Comparison of ENCODE assay signal across 10 cellular contexts in genomic region chr21:45534591-45535331, GRCh38. TPM values are rescaled to one million over a fixed set of nuclear protein-coding genes. Genes with fewer than 3 reads are reported as not detected.
DNase-seq lines count a peak whose midpoint lies in the region; ATAC-seq, FAIRE-seq and TF ChIP-seq lines count a peak whose summit lies in the region.
"Had no signal": no experiment of that assay in that cellular context is flagged by ENCODE, and none has a peak within 500 bp of the region (broad histone marks: within the 10 kb centered on the region; RNA-seq: fewer than 3 reads in every experiment).

No MANE protein-coding gene starts in this region.

- dilution Hi-C loops in endothelial cell of umbilical vein (cut with MboI; ENCODE audit: extremely low pct_ligation_motif_present, low sequenced_read_pairs), result no loop called here

- H3K27me3 ChIP-seq in A673 (replicated peaks; ENCODE audit: insufficient read depth, low read depth, low read length, poor library complexity) (no peaks in the 10 kb centered on the region), endothelial cell of umbilical vein (ENCODE audit: control insufficient read depth in 2 of 2, insufficient read depth in 2 of 2, low read length in 2 of 2) (no peaks in the 10 kb centered on the region), gastroesophageal sphincter (no peaks in the 10 kb centered on the region)
- H3K27me3 ChIP-seq: suprapubic skin had no signal

- ATAC-seq in GM21723 (IDR thresholded peaks at IDR 0.05; ENCODE audit: unreplicated experiment), result no peak
- no peak for ATAC-seq in gastroesophageal sphincter

- peaks cover 45% of the 10 kb centered on the region for H3K79me2 ChIP-seq in endothelial cell of umbilical vein (ENCODE audit: control insufficient read depth, insufficient read depth, low read length)

- BruUV-seq in A673 (replicated peaks; lab: Mats Ljungman, UMichigan) (no TSS peak), endothelial cell of umbilical vein (replicated peaks; lab: Mats Ljungman, UMichigan) (no TSS peak)

- FAIRE-seq in endothelial cell of umbilical vein (lab: Jason Lieb, UNC), result peak; percentile 74
- FAIRE-seq: GM18507 had no signal

- H3K36me3 ChIP-seq in A673 (ENCODE audit: insufficient read depth, low read length, poor library complexity, severe bottlenecking) (peaks cover 27% of the 10 kb centered on the region), endothelial cell of umbilical vein (ENCODE audit: control insufficient read depth in 2 of 2, extremely low read depth in 1 of 2, insufficient read depth in 2 of 2, low read length in 2 of 2) (peaks cover 0 to 12% of the 10 kb centered on the region in 2 experiments), gastroesophageal sphincter (peaks cover 0 to 16% of the 10 kb centered on the region in 2 donors)

- CTCF ChIA-PET in A673 (lab: Charles Lee) (no interaction called here), endothelial cell of umbilical vein (lab: Charles Lee) (interaction anchor here (0.6 to 1.1 kb wide), 3 partner anchors 10 to 245 kb away, joined by 3 read pairs; no protein-coding TSS in a partner anchor)

- DNase-seq in A673 (ENCODE audit: low spot score) (no peak), NCI-H1417 treated with DMSO at 0.1 percent for 48 hours (lab: John Stamatoyannopoulos, UW) (peak; percentile 17), endothelial cell of umbilical vein (ENCODE audit: low read depth, low spot score) (peak; percentile 42), midbrain (lab: John Stamatoyannopoulos, UW) (peak; percentile 72), DMS 273 treated with DMSO at 0.1 percent for 48 hours (lab: John Stamatoyannopoulos, UW) (no peak)
- no peak for DNase-seq in stimulated activated naive CD4-positive, alpha-beta T cell (lab: John Stamatoyannopoulos, UW)

- H4K20me1 ChIP-seq in endothelial cell of umbilical vein (replicated peaks; ENCODE audit: control insufficient read depth, extremely low read depth, insufficient read depth, low read length), result no peaks in the 10 kb centered on the region

- H2AFZ ChIP-seq in endothelial cell of umbilical vein (ENCODE audit: low read depth, low read length), result no peak overlapping the region

- peak overlapping the region; percentile 23 for H3K27ac ChIP-seq in A673 (ENCODE audit: low read depth, low read length, poor library complexity, severe bottlenecking)
- peak overlapping the region; percentile 15 for H3K27ac ChIP-seq in endothelial cell of umbilical vein (ENCODE audit: insufficient read depth, low read depth, low read length)
- no peak overlapping the region for H3K27ac ChIP-seq in gastroesophageal sphincter
- H3K27ac ChIP-seq: suprapubic skin had no signal

- no peaks in the 10 kb centered on the region for H3K9me1 ChIP-seq in endothelial cell of umbilical vein (replicated peaks; ENCODE audit: control insufficient read depth, extremely low read depth, insufficient read depth, low read length)

- no peak overlapping the region for H3K4me2 ChIP-seq in endothelial cell of umbilical vein (ENCODE audit: insufficient read depth, low read length)

- TF ChIP-seq CTCF in A673 (conservative IDR thresholded peaks at IDR 0.05; ENCODE audit: low read depth, low read length) (no peak), endothelial cell of umbilical vein (IDR thresholded peaks at IDR 0.05; ENCODE audit: extremely low read depth in 1 of 2, insufficient read depth in 1 of 2, low read depth in 1 of 2, low read length in 2 of 2) (no peak), gastroesophageal sphincter (IDR thresholded peaks at IDR 0.05) (no peak)

- H3K4me3 ChIP-seq in A673 (ENCODE audit: low read depth, low read length, poor library complexity, severe bottlenecking), result no peak overlapping the region
- H3K4me3 ChIP-seq in endothelial cell of umbilical vein (replicated peaks in 1 of 3; ENCODE audit: insufficient read depth in 1 of 3, low read depth in 1 of 3, low read length in 3 of 3), result no peak overlapping the region
- H3K4me3 ChIP-seq in gastroesophageal sphincter, result no peak overlapping the region
- H3K4me3 ChIP-seq: suprapubic skin had no signal

- H3K9ac ChIP-seq in endothelial cell of umbilical vein (replicated peaks; ENCODE audit: extremely low read depth, insufficient read depth, low read length), result no peak overlapping the region

- no peak for TF ChIP-seq POLR2A in endothelial cell of umbilical vein (IDR thresholded peaks at IDR 0.05; ENCODE audit: low read depth, low read length)
- TF ChIP-seq POLR2A in gastroesophageal sphincter (IDR thresholded peaks at IDR 0.05), result no peak

- peaks cover 6% of the 10 kb centered on the region for H3K4me1 ChIP-seq in A673 (ENCODE audit: insufficient read depth, low read length, poor library complexity, severe bottlenecking)
- H3K4me1 ChIP-seq in endothelial cell of umbilical vein (ENCODE audit: control insufficient read depth, extremely low read depth, insufficient read depth, low read length), result peaks cover 24% of the 10 kb centered on the region
- H3K4me1 ChIP-seq in gastroesophageal sphincter, result no peaks in the 10 kb centered on the region

- intact Hi-C loops in A673 (cut with micrococcal nuclease; ENCODE audit: unreplicated experiment), result no loop called here
- intact Hi-C loops in endothelial cell of umbilical vein (cut with micrococcal nuclease), result loop anchor here (2.0 to 10.0 kb wide), 2 partner anchors 16 to 60 kb away; no protein-coding TSS in a partner anchor

- H3K9me3 ChIP-seq in A673 (ENCODE audit: low read depth, low read length, poor library complexity, severe bottlenecking), result no peaks in the 10 kb centered on the region
- H3K9me3 ChIP-seq in endothelial cell of umbilical vein (replicated peaks; ENCODE audit: control insufficient read depth, insufficient read depth, low read length), result no peaks in the 10 kb centered on the region
- no peaks in the 10 kb centered on the region for H3K9me3 ChIP-seq in gastroesophageal sphincter
- H3K9me3 ChIP-seq: suprapubic skin had no signal

- WGBS in gastroesophageal sphincter (ENCODE audit: low coverage in 1 of 2), 2 donors, result 100% methylated on average over 1 of the region's 28 CpGs; no CpG with 5 or more reads in 1 of the 2 donors

- no peak for TF ChIP-seq EP300 in gastroesophageal sphincter (IDR thresholded peaks at IDR 0.05)

- POLR2A ChIA-PET in A673 (lab: Charles Lee; ENCODE audit: low non-redundant PET), result no interaction called here
- POLR2A ChIA-PET in endothelial cell of umbilical vein (lab: Charles Lee), result no interaction called here

TF ChIP-seq in endothelial cell of umbilical vein, 7 proteins besides CTCF, POLR2A, EP300 and RAD21:
- TF ChIP-seq EZH2 (IDR thresholded peaks at IDR 0.05; ENCODE audit: borderline replicate concordance, low read depth, low read length, severe bottlenecking) (no peak), POLR2AphosphoS5 (IDR thresholded peaks at IDR 0.05; ENCODE audit: insufficient read depth, low read depth, low read length) (no peak), FOS (IDR thresholded peaks at IDR 0.05; ENCODE audit: borderline replicate concordance, insufficient read depth, low read length) (no peak), MYC (IDR thresholded peaks at IDR 0.05; ENCODE audit: low read depth, low read length) (no peak), GATA2 (IDR thresholded peaks at IDR 0.05; ENCODE audit: insufficient read depth, insufficient read length, low read depth, low read length) (no peak), MAX (IDR thresholded peaks at IDR 0.05; ENCODE audit: insufficient read depth, insufficient read length) (no peak), JUN (IDR thresholded peaks at IDR 0.05; ENCODE audit: borderline replicate concordance, insufficient read depth, insufficient read length, low read depth) (no peak)

RNA-seq across cellular contexts. Expression of gene SLC19A1, which starts 7.5 kb away (rescaled TPM):
- total RNA-seq in A673 (2021), result 59.6 and 72.1 TPM in 2 replicates
- 54.6 and 58.9 TPM in 2 replicates for total RNA-seq in endothelial cell of umbilical vein
- 36.3 and 55.0 TPM in 2 replicates for polyA plus RNA-seq in endothelial cell of umbilical vein
- polyA plus RNA-seq in endothelial cell of umbilical vein (2011; cell fraction: cytosol; rRNA removed), result 16.9 and 19.9 TPM in 2 replicates
- polyA plus RNA-seq in endothelial cell of umbilical vein (2011; cell fraction: nucleus; rRNA removed), result 18.7 and 21.4 TPM in 2 replicates
- 32.8 and 34.1 TPM in 2 replicates for polyA plus RNA-seq in endothelial cell of umbilical vein (2012)
- polyA minus RNA-seq in endothelial cell of umbilical vein, result 26.8 and 29.9 TPM in 2 replicates
- polyA minus RNA-seq in endothelial cell of umbilical vein (2011; cell fraction: cytosol; rRNA and poly(A)+ RNA removed), result 39.4 TPM
- 14.9 and 17.1 TPM in 2 replicates for polyA minus RNA-seq in endothelial cell of umbilical vein (2011; cell fraction: nucleus; rRNA and poly(A)+ RNA removed)
- total RNA-seq in gastroesophageal sphincter, result 1 to 10 TPM; 1.5 to 8.6 (median 5.3) TPM

Comparison
In these comparisons a context has a peak if more than half of its experiments do, and no peak if none do; other contexts are left out.
1. DNase-seq: peak in NCI-H1417 treated with DMSO at 0.1 percent for 48 hours (single experiment), endothelial cell of umbilical vein (single experiment) and midbrain (single experiment); none in A673 (single experiment), DMS 273 treated with DMSO at 0.1 percent for 48 hours (single experiment) and stimulated activated naive CD4-positive, alpha-beta T cell (0 of 6).
2. H3K27ac ChIP-seq: peak in A673 (single experiment) and endothelial cell of umbilical vein (single experiment); none in gastroesophageal sphincter (0 of 4).